26 cellular contexts compared by ENCODE assay signal in genomic region chr12:121520119-121520518, GRCh38.
DNase-seq lines count a peak whose midpoint lies in the region; ATAC-seq and TF ChIP-seq lines count a peak whose summit lies in the region.
"Had no signal": no experiment of that assay in that cellular context is flagged by ENCODE, and none has a peak within 500 bp of the region (broad histone marks: within the 10 kb centered on the region; RNA-seq: fewer than 3 reads in every experiment).

No MANE protein-coding gene starts in this region.

- no peaks in the 10 kb centered on the region for H3K9me3 Mint-ChIP-seq in dendritic cell treated with granulocyte-macrophage colony-stimulating factor and Interleukin-4, amounts not matched to agents 40 ng/mL and 50 ng/mL, for 4 days
- H3K9me3 Mint-ChIP-seq: CD8-positive, alpha-beta T cell had no signal

- no peak for TF ChIP-seq RAD21 in HCT116 (IDR thresholded peaks at IDR 0.05; ENCODE audit: low read depth)

- H4K20me1 ChIP-seq in BLaER1 (no peaks in the 10 kb centered on the region), HCT116 (ENCODE audit: insufficient read depth) (no peaks in the 10 kb centered on the region)

- H3K27me3 Mint-ChIP-seq in dendritic cell treated with granulocyte-macrophage colony-stimulating factor and Interleukin-4, amounts not matched to agents 40 ng/mL and 50 ng/mL, for 4 days, result no peaks in the 10 kb centered on the region

- H3K9me3 ChIP-seq in BLaER1 (no peaks in the 10 kb centered on the region), HCT116 (ENCODE audit: control insufficient read depth in 1 of 2, insufficient read depth in 1 of 2, low read depth in 1 of 2, low read length in 2 of 2) (no peaks in the 10 kb centered on the region), spleen (no peaks in the 10 kb centered on the region)
- H3K9me3 ChIP-seq: A549, Caco-2, MG63 had no signal

- no peak overlapping the region for H3K9ac ChIP-seq in BLaER1
- no peak overlapping the region for H3K9ac ChIP-seq in HCT116 (ENCODE audit: low read length)

- no peak overlapping the region for H2AFZ ChIP-seq in HCT116 (ENCODE audit: low read depth, low read length, poor library complexity, severe bottlenecking)
- H2AFZ ChIP-seq: PC-9 had no signal

- no peak overlapping the region for H3K4me3 Mint-ChIP-seq in dendritic cell treated with granulocyte-macrophage colony-stimulating factor and Interleukin-4, amounts not matched to agents 40 ng/mL and 50 ng/mL, for 4 days
- H3K4me3 Mint-ChIP-seq: CD8-positive, alpha-beta T cell had no signal

- no peak for ATAC-seq in HCT116
- ATAC-seq in omental fat pad (ENCODE audit: low FRiP score), result peak; percentile 5
- ATAC-seq: CD8-positive, alpha-beta T cell; HepG2 had no signal

- TF ChIP-seq POLR2A in HCT116 (IDR thresholded peaks at IDR 0.05; ENCODE audit: borderline replicate concordance, extremely low read depth, insufficient read depth, insufficient read length) (no peak), spleen (IDR thresholded peaks at IDR 0.05) (no peak)

- H3K27me3 ChIP-seq in BLaER1 (no peaks in the 10 kb centered on the region), HCT116 (ENCODE audit: insufficient read depth, low read length) (no peaks in the 10 kb centered on the region), spleen (replicated peaks in 1 of 7) (no peaks in the 10 kb centered on the region)
- H3K27me3 ChIP-seq: MG63 had no signal

- peaks cover 23% of the 10 kb centered on the region for H3K4me1 Mint-ChIP-seq in dendritic cell treated with granulocyte-macrophage colony-stimulating factor and Interleukin-4, amounts not matched to agents 40 ng/mL and 50 ng/mL, for 4 days (ENCODE audit: low read depth)

- H3K4me3 ChIP-seq in BLaER1 (no peak overlapping the region), HCT116 (replicated peaks in 1 of 2; ENCODE audit: low read depth in 1 of 2, low read length in 2 of 2) (no peak overlapping the region), spleen (no peak overlapping the region)
- H3K4me3 ChIP-seq: A549, MG63, PC-9 had no signal

- H3K4me2 ChIP-seq in BLaER1 (no peak overlapping the region), HCT116 (ENCODE audit: low read length) (peak overlapping the region; percentile 31; the same call in 1 of the 2 replicates)
- H3K4me2 ChIP-seq: A549, PC-9 had no signal

- 82 to 95% (median 86%) methylated on average over 12 to 13 of the region's 13 CpGs for WGBS in spleen, 5 donors

- peak overlapping the region; percentile 4 for H3K27ac Mint-ChIP-seq in dendritic cell treated with granulocyte-macrophage colony-stimulating factor and Interleukin-4, amounts not matched to agents 40 ng/mL and 50 ng/mL, for 4 days
- H3K27ac Mint-ChIP-seq: CD8-positive, alpha-beta T cell had no signal

- H3K9me2 ChIP-seq in HCT116 (ENCODE audit: insufficient read depth), result no peaks in the 10 kb centered on the region

- CTCF ChIA-PET in HCT116 (lab: Charles Lee), result no interaction called here

- peaks cover 96% of the 10 kb centered on the region for H3K36me3 Mint-ChIP-seq in dendritic cell treated with granulocyte-macrophage colony-stimulating factor and Interleukin-4, amounts not matched to agents 40 ng/mL and 50 ng/mL, for 4 days (ENCODE audit: low read depth)

- H3K27ac ChIP-seq in BLaER1 (peak overlapping the region; percentile 53), HCT116 (ENCODE audit: low read depth, low read length) (no peak overlapping the region), spleen (no peak overlapping the region)
- H3K27ac ChIP-seq: A549, PC-9 had no signal

- POLR2A ChIA-PET in HCT116 (lab: Charles Lee), result no interaction called here

- RAD21 ChIA-PET in HCT116 (lab: Charles Lee; ENCODE audit: low non-redundant PET in 1 of 2, low total read pairs in 2 of 2, uncharacterized antibody in 2 of 2, unreplicated experiment in 2 of 2), result no interaction called here

- peaks cover 72% of the 10 kb centered on the region for H3K36me3 ChIP-seq in BLaER1
- H3K36me3 ChIP-seq in HCT116 (ENCODE audit: control insufficient read depth in 1 of 2, insufficient read depth in 2 of 2, low read length in 2 of 2), result no peaks in the 10 kb centered on the region
- peaks cover 0 to 75% (median 12%) of the 10 kb centered on the region in 6 donors for H3K36me3 ChIP-seq in spleen
- H3K36me3 ChIP-seq: MG63 had no signal

- H3K4me1 ChIP-seq in BLaER1, result peaks cover 43% of the 10 kb centered on the region
- H3K4me1 ChIP-seq in HCT116 (ENCODE audit: control insufficient read depth in 1 of 2, insufficient read depth in 2 of 2, low read length in 2 of 2), result peaks cover 0 to 11% of the 10 kb centered on the region in 2 experiments; a peak in 2 of 4 replicates
- H3K4me1 ChIP-seq in spleen, result peaks cover 3 to 45% (median 22%) of the 10 kb centered on the region in 6 donors
- H3K4me1 ChIP-seq: A549, Caco-2 had no signal

- TF ChIP-seq CTCF in HCT116 (IDR thresholded peaks at IDR 0.05 in 2 of 3, conservative IDR thresholded peaks at IDR 0.05 in 1 of 3; ENCODE audit: borderline replicate concordance in 1 of 3, insufficient read depth in 1 of 3, low read depth in 2 of 3, low read length in 2 of 3) (no peak), omental fat pad (IDR thresholded peaks at IDR 0.05) (no peak), spleen (IDR thresholded peaks at IDR 0.05 in 8 of 11, conservative IDR thresholded peaks at IDR 0.05 in 3 of 11) (no peak)

- H3K79me2 ChIP-seq in HCT116 (ENCODE audit: insufficient read depth, low read length), result no peaks in the 10 kb centered on the region

- intact Hi-C loops in HCT116 (cut with micrococcal nuclease) (no loop called here), spleen (cut with DNase I; ENCODE audit: low total_unique reads) (no loop called here)
- intact Hi-C loops in dendritic cell treated with granulocyte-macrophage colony-stimulating factor and Interleukin-4, amounts not matched to agents 40 ng/mL and 50 ng/mL, for 4 days (cut with micrococcal nuclease), result no loop called here

- BruUV-seq in HCT116 (replicated peaks; lab: Mats Ljungman, UMichigan), result no TSS peak

- DNase-seq in HCT116 (ENCODE audit: low read depth, low spot score), result no peak
- no peak for DNase-seq in omental fat pad (ENCODE audit: low spot score)
- no peak for DNase-seq in spleen
- no peak for DNase-seq in middle frontal gyrus (ENCODE audit: extremely low spot score, low spot score)
- DNase-seq in HUDEP-2 (lab: John Stamatoyannopoulos, UW; ENCODE audit: unreplicated experiment in 76 of 76), result no peak
- DNase-seq: AML-193; C1 segment of cervical spinal cord; Caco-2; CD8-positive, alpha-beta T cell; DMS79; EL; GF-D8; KG1; MG63; NCI-H1105 treated with DMSO at 0.1 percent for 48 hours; NCI-H146; NCI-H1930; NCI-H446 treated with DMSO at 0.1 percent for 48 hours; NCI-H526; NK-92 treated with Interleukin-12 subunit alpha and Interleukin-12 subunit beta, amount 100 ng/mL, for 24 hours; PC-9; Right ventricle myocardium superior had no signal

TF ChIP-seq in HCT116, 20 proteins besides CTCF, POLR2A, EP300 and RAD21:
- TF ChIP-seq SIN3A (IDR thresholded peaks at IDR 0.05; ENCODE audit: low read depth), result no peak
- TF ChIP-seq ZNF274 (IDR thresholded peaks at IDR 0.05; ENCODE audit: low read depth, low read length), result no peak
- no peak for TF ChIP-seq EGR1 (IDR thresholded peaks at IDR 0.05; ENCODE audit: low read depth)
- no peak for TF ChIP-seq FOSL1 (IDR thresholded peaks at IDR 0.05; ENCODE audit: low read depth)
- no peak for TF ChIP-seq TCF7L2 (IDR thresholded peaks at IDR 0.05; ENCODE audit: borderline replicate concordance, extremely low read depth, insufficient read depth, insufficient read length)
- no peak for TF ChIP-seq ZBTB33 (IDR thresholded peaks at IDR 0.05; ENCODE audit: extremely low read depth, insufficient replicate concordance, low read length)
- TF ChIP-seq EZH2 (IDR thresholded peaks at IDR 0.05), result no peak
- no peak for TF ChIP-seq JUND (IDR thresholded peaks at IDR 0.05)
- TF ChIP-seq POLR2AphosphoS5 (IDR thresholded peaks at IDR 0.05; ENCODE audit: low read depth, low read length), result no peak
- no peak for TF ChIP-seq ELF1 (IDR thresholded peaks at IDR 0.05; ENCODE audit: borderline replicate concordance, low read depth)
- TF ChIP-seq ATF3 (IDR thresholded peaks at IDR 0.05), result no peak
- TF ChIP-seq YY1 (IDR thresholded peaks at IDR 0.05; ENCODE audit: extremely low read depth, insufficient replicate concordance, low read depth, low read length), result no peak
- no peak for TF ChIP-seq SRF (IDR thresholded peaks at IDR 0.05; ENCODE audit: low read depth)
- no peak for TF ChIP-seq SP1 (IDR thresholded peaks at IDR 0.05; ENCODE audit: low read depth)
- no peak for TF ChIP-seq MAX (IDR thresholded peaks at IDR 0.05)
- no peak for TF ChIP-seq CEBPB (IDR thresholded peaks at IDR 0.05; ENCODE audit: low read depth)
- TF ChIP-seq CBX3 (IDR thresholded peaks at IDR 0.05; ENCODE audit: low read depth), result no peak
- TF ChIP-seq ZFX (IDR thresholded peaks at IDR 0.05), result no peak
- no peak for TF ChIP-seq EZH2phosphoT487 (IDR thresholded peaks at IDR 0.05; ENCODE audit: borderline replicate concordance)
TF ChIP-seq in HCT116: peak in this region for 0.
